Comparison of ENCODE assay signal across 33 cellular contexts in the genomic region with DNA sequence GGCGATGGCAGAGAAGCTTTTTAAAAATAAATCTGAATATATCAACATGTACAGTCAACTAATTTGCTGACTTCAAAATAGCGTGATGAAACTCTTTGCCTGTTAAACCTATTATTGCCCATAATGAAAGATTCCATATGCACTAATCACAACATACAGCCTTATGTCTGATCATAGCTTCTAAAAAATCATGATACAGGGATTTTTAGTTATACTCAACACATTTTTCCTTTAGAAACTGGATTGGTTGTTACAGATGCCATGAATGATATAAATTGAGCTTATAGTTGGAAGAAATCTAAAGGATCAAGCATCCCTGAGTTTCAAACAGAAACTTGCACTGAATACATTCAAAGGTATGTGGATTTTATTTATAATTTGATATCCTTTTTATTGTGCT. TPM values are rescaled to one million over a fixed set of nuclear protein-coding genes. Genes with fewer than 3 reads are reported as not detected.
"Had no signal": no experiment of that assay in that cellular context is flagged by ENCODE, and none has a peak within 500 bp of the region (broad histone marks: within the 10 kb centered on the region; RNA-seq: fewer than 3 reads in every experiment).

Gene AMELX, plus strand, starts transcription at position 301 of the 400 bp plus-strand sequence. CDS start 1,376 bp downstream, outside the sequence.

- FAIRE-seq: urothelium cell line had no signal

- H3K27ac Mint-ChIP-seq: stimulated activated effector memory CD8-positive, alpha-beta T cell treated with anti-CD3 and anti-CD28 coated beads, Interleukin-12 subunit alpha, Interleukin-12 subunit beta, amount 100 ng/mL, for 72 hours; stimulated activated memory B cell treated with anti-CD40 and anti-IgM and Interleukin-4, amounts not matched to agents 10 μg/mL and 1 μg/mL and 100 μg/mL, for 72 hours; stimulated activated naive B cell treated with anti-CD40 and anti-IgM and Interleukin-4, amounts not matched to agents 10 μg/mL and 1 μg/mL and 100 μg/mL, for 72 hours; stimulated activated naive CD8-positive, alpha-beta T cell treated with anti-CD3 and anti-CD28 coated beads, Interleukin-15, amount 100 ng/mL, for 72 hours; stimulated activated naive CD8-positive, alpha-beta T cell treated with anti-CD3 and anti-CD28 coated beads, Interleukin-15, Interleukin-2, amounts not matched to agents 100 ng/mL and 50 ng/mL, for 24 hours; type B pancreatic cell had no signal

- H3K27me3 ChIP-seq: suprapubic skin, testis, thyroid gland, tibial artery, tibial nerve, transverse colon, upper lobe of left lung, upper lobe of right lung, uterus, vagina had no signal

- DNase-seq: stimulated activated CD4-positive, alpha-beta T cell treated with anti-CD3 and anti-CD28 coated beads, Interleukin-2, amount 100 ng/mL, for 48 hours; stimulated activated CD4-positive, alpha-beta T cell treated with anti-CD3 and anti-CD28 coated beads, Interleukin-4, amount 100 ng/mL, for 1 hour; stimulated activated CD4-positive, alpha-beta T cell treated with anti-CD3 and anti-CD28 coated beads, Interleukin-4, amount 100 ng/mL, for 24 hours; stimulated activated CD4-positive, alpha-beta T cell treated with anti-CD3 and anti-CD28 coated beads, Interleukin-4, amount 100 ng/mL, for 4 hours; stimulated activated CD8-positive, alpha-beta memory T cell treated with anti-CD3 and anti-CD28 coated beads, Interleukin-4, amount 100 ng/mL, for 48 hours; stimulated activated naive B cell treated with anti-CD40 and anti-IgM and Interleukin-4, amounts not matched to agents 10 μg/mL and 1 μg/mL and 100 μg/mL, for 72 hours; stimulated activated naive CD4-positive, alpha-beta T cell; stimulated activated naive CD4-positive, alpha-beta T cell treated with Interleukin-2 at 50 U/mL for 16 hours; stimulated activated naive CD8-positive, alpha-beta T cell treated with anti-CD3 and anti-CD28 coated beads, Interleukin-15, amount 100 ng/mL, for 72 hours; stimulated activated naive CD8-positive, alpha-beta T cell treated with anti-CD3 and anti-CD28 coated beads, Interleukin-15, Interleukin-2, amounts not matched to agents 100 U/mL and 50 U/mL, for 24 hours; stomach; substantia nigra; testis; thyroid gland; tibial artery; transverse colon; trophoblast cell; upper lobe of left lung; upper lobe of right lung; uterus had no signal

- H3K4me1 ChIP-seq: stomach, suprapubic skin, testis, tibial artery, tibial nerve, upper lobe of left lung, upper lobe of right lung, uterus, vagina had no signal

- H3K9me3 ChIP-seq: stomach, suprapubic skin, testis, thoracic aorta, thyroid gland, tibial artery, tibial nerve, transverse colon, upper lobe of left lung, upper lobe of right lung, uterus, vagina had no signal

- H3K27me3 Mint-ChIP-seq: stimulated activated memory B cell treated with anti-CD40 and anti-IgM and Interleukin-4, amounts not matched to agents 10 μg/mL and 1 μg/mL and 100 μg/mL, for 72 hours; stimulated activated naive CD8-positive, alpha-beta T cell treated with anti-CD3 and anti-CD28 coated beads, Interleukin-15, amount 100 ng/mL, for 72 hours; type B pancreatic cell had no signal

- H3K36me3 ChIP-seq: stomach, suprapubic skin, thoracic aorta, thyroid gland, tibial artery, tibial nerve, transverse colon, upper lobe of left lung, upper lobe of right lung, uterus, vagina had no signal

- H3K4me3 Mint-ChIP-seq: stimulated activated effector memory CD8-positive, alpha-beta T cell treated with anti-CD3 and anti-CD28 coated beads, Interleukin-12 subunit alpha, Interleukin-12 subunit beta, amount 100 ng/mL, for 72 hours; stimulated activated memory B cell treated with anti-CD40 and anti-IgM and Interleukin-4, amounts not matched to agents 10 μg/mL and 1 μg/mL and 100 μg/mL, for 72 hours; stimulated activated naive B cell treated with anti-CD40 and anti-IgM and Interleukin-4, amounts not matched to agents 10 μg/mL and 1 μg/mL and 100 μg/mL, for 72 hours; stimulated activated naive CD8-positive, alpha-beta T cell treated with anti-CD3 and anti-CD28 coated beads, Interleukin-15, amount 100 ng/mL, for 72 hours; stimulated activated naive CD8-positive, alpha-beta T cell treated with anti-CD3 and anti-CD28 coated beads, Interleukin-15, Interleukin-2, amounts not matched to agents 100 ng/mL and 50 ng/mL, for 24 hours; type B pancreatic cell had no signal

- H3K4me1 Mint-ChIP-seq: stimulated activated effector memory CD8-positive, alpha-beta T cell treated with anti-CD3 and anti-CD28 coated beads, Interleukin-12 subunit alpha, Interleukin-12 subunit beta, amount 100 ng/mL, for 72 hours; stimulated activated naive B cell treated with anti-CD40 and anti-IgM and Interleukin-4, amounts not matched to agents 10 μg/mL and 1 μg/mL and 100 μg/mL, for 72 hours; stimulated activated naive CD8-positive, alpha-beta T cell treated with anti-CD3 and anti-CD28 coated beads, Interleukin-15, amount 100 ng/mL, for 72 hours had no signal

- H3K9me3 Mint-ChIP-seq: stimulated activated effector memory CD8-positive, alpha-beta T cell treated with anti-CD3 and anti-CD28 coated beads, Interleukin-12 subunit alpha, Interleukin-12 subunit beta, amount 100 ng/mL, for 72 hours; stimulated activated memory B cell treated with anti-CD40 and anti-IgM and Interleukin-4, amounts not matched to agents 10 μg/mL and 1 μg/mL and 100 μg/mL, for 72 hours; stimulated activated naive B cell treated with anti-CD40 and anti-IgM and Interleukin-4, amounts not matched to agents 10 μg/mL and 1 μg/mL and 100 μg/mL, for 72 hours; stimulated activated naive CD8-positive, alpha-beta T cell treated with anti-CD3 and anti-CD28 coated beads, Interleukin-15, amount 100 ng/mL, for 72 hours; stimulated activated naive CD8-positive, alpha-beta T cell treated with anti-CD3 and anti-CD28 coated beads, Interleukin-15, Interleukin-2, amounts not matched to agents 100 ng/mL and 50 ng/mL, for 24 hours had no signal

- H3K27ac ChIP-seq: stomach, suprapubic skin, testis, thoracic aorta, thyroid gland, tibial artery, tibial nerve, transverse colon, upper lobe of left lung, upper lobe of right lung, uterus, vagina had no signal

- H3K4me3 ChIP-seq: stomach, suprapubic skin, testis, thoracic aorta, thyroid gland, tibial artery, tibial nerve, transverse colon, upper lobe of left lung, upper lobe of right lung, uterus, vagina had no signal

- ATAC-seq: stimulated activated effector memory CD8-positive, alpha-beta T cell treated with anti-CD3 and anti-CD28 coated beads, Interleukin-12 subunit alpha, Interleukin-12 subunit beta, amount 100 ng/mL, for 72 hours; stimulated activated memory B cell treated with anti-CD40 and anti-IgM and Interleukin-4, amounts not matched to agents 10 μg/mL and 1 μg/mL and 100 μg/mL, for 72 hours; stimulated activated naive B cell treated with anti-CD40 and anti-IgM and Interleukin-4, amounts not matched to agents 10 μg/mL and 1 μg/mL and 100 μg/mL, for 72 hours; stimulated activated naive CD8-positive, alpha-beta T cell treated with anti-CD3 and anti-CD28 coated beads, Interleukin-15, amount 100 ng/mL, for 72 hours; stimulated activated naive CD8-positive, alpha-beta T cell treated with anti-CD3 and anti-CD28 coated beads, Interleukin-15, Interleukin-2, amounts not matched to agents 100 U/mL and 50 U/mL, for 24 hours; upper lobe of right lung had no signal

- H3K36me3 Mint-ChIP-seq: stimulated activated effector memory CD8-positive, alpha-beta T cell treated with anti-CD3 and anti-CD28 coated beads, Interleukin-12 subunit alpha, Interleukin-12 subunit beta, amount 100 ng/mL, for 72 hours; stimulated activated memory B cell treated with anti-CD40 and anti-IgM and Interleukin-4, amounts not matched to agents 10 μg/mL and 1 μg/mL and 100 μg/mL, for 72 hours; stimulated activated naive B cell treated with anti-CD40 and anti-IgM and Interleukin-4, amounts not matched to agents 10 μg/mL and 1 μg/mL and 100 μg/mL, for 72 hours; type B pancreatic cell had no signal

RNA-seq across cellular contexts. Expression of gene AMELX, which starts in this region (rescaled TPM):
- total RNA-seq: stomach, subcutaneous adipose tissue, suprapubic skin, temporal lobe, testis, thoracic aorta, thyroid gland, tibial nerve, transverse colon, upper lobe of left lung, upper lobe of right lung, ureter, urinary bladder, uterus, vagina had no signal
